In the genomic region with DNA sequence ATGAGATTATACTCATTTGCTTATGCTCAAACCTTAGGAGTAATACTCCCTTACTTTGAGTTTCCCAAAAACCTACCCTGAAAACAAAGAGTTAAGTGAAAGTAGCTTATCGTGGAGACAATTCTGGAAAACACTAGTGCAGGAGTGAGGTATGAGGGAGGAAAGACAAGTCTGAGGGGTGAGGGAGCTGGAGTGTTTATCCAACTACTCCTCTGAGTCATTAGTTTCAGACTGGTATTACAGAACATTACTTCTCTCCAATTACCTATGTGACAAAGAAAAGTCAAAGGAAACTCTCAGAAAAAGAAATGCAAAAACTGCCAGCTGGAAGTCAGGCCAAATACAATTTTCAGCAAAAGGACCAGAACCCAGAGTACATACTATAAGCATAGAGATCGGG, we compare ENCODE assay signal across 29 cellular contexts.
"Had no signal": no experiment of that assay in that cellular context is flagged by ENCODE, and none has a peak within 500 bp of the region (broad histone marks: within the 10 kb centered on the region; RNA-seq: fewer than 3 reads in every experiment).

No MANE protein-coding gene starts in this region.

- H3K36me3 Mint-ChIP-seq: activated naive CD4-positive, alpha-beta T cell treated with anti-CD3 and anti-CD28 coated beads, Interleukin-2, amount 50 U/mL, for 24 hours; activated naive CD8-positive, alpha-beta T cell treated with anti-CD3 and anti-CD28 coated beads, Interleukin-2, amount 10 ng/mL, durations not matched to agents 7 days and 5 days; T-cell had no signal

- H3K4me3 Mint-ChIP-seq: activated CD8-positive, alpha-beta T cell treated with anti-CD3 and anti-CD28 coated beads for 36 hours; activated naive CD4-positive, alpha-beta T cell treated with anti-CD3 and anti-CD28 coated beads, Interleukin-2, amount 50 U/mL, for 24 hours; activated naive CD8-positive, alpha-beta T cell treated with anti-CD3 and anti-CD28 coated beads, Interleukin-2, amount 10 ng/mL, durations not matched to agents 7 days and 5 days; activated T-cell treated with anti-CD3 and anti-CD28 coated beads, Interleukin-2, amount 50 U/mL, for 72 hours; activated T-helper 17 cell treated with anti-CD3 and anti-CD28 coated beads, Interleukin-2, amount 50 U/mL, for 72 hours; T-cell; T-helper 17 cell had no signal

- H3K27ac Mint-ChIP-seq: activated CD8-positive, alpha-beta T cell treated with anti-CD3 and anti-CD28 coated beads for 36 hours; activated naive CD4-positive, alpha-beta T cell treated with anti-CD3 and anti-CD28 coated beads, Interleukin-2, amount 50 U/mL, for 24 hours; activated naive CD8-positive, alpha-beta T cell treated with anti-CD3 and anti-CD28 coated beads, Interleukin-2, amount 10 ng/mL, durations not matched to agents 7 days and 5 days; activated T-cell treated with anti-CD3 and anti-CD28 coated beads, Interleukin-2, amount 50 U/mL, for 72 hours; activated T-helper 17 cell treated with anti-CD3 and anti-CD28 coated beads, Interleukin-2, amount 50 U/mL, for 72 hours; T-cell; T-helper 17 cell had no signal

- H2AFZ ChIP-seq: PC-9 had no signal

- H3K4me2 ChIP-seq: PC-9 had no signal

- H3K4me1 ChIP-seq: ascending aorta had no signal

- FAIRE-seq: RCC 7860 had no signal

- H3K36me3 ChIP-seq: ascending aorta had no signal

- H3K27me3 ChIP-seq: ascending aorta had no signal

- H3K27me3 Mint-ChIP-seq: activated CD8-positive, alpha-beta T cell treated with anti-CD3 and anti-CD28 coated beads for 36 hours; activated naive CD8-positive, alpha-beta T cell treated with anti-CD3 and anti-CD28 coated beads, Interleukin-2, amount 10 ng/mL, durations not matched to agents 7 days and 5 days; activated T-helper 17 cell treated with anti-CD3 and anti-CD28 coated beads, Interleukin-2, amount 50 U/mL, for 72 hours; T-helper 17 cell had no signal

- H3K9me3 Mint-ChIP-seq: activated CD8-positive, alpha-beta T cell treated with anti-CD3 and anti-CD28 coated beads for 36 hours; activated naive CD4-positive, alpha-beta T cell treated with anti-CD3 and anti-CD28 coated beads, Interleukin-2, amount 50 U/mL, for 24 hours; activated naive CD8-positive, alpha-beta T cell treated with anti-CD3 and anti-CD28 coated beads, Interleukin-2, amount 10 ng/mL, durations not matched to agents 7 days and 5 days; activated T-cell treated with anti-CD3 and anti-CD28 coated beads, Interleukin-2, amount 50 U/mL, for 72 hours; activated T-helper 17 cell treated with anti-CD3 and anti-CD28 coated beads, Interleukin-2, amount 50 U/mL, for 72 hours had no signal

- H3K27ac ChIP-seq: ascending aorta, PC-9, RWPE1, VCaP had no signal

- H3K9me3 ChIP-seq: ascending aorta had no signal

- ATAC-seq: activated CD8-positive, alpha-beta T cell treated with anti-CD3 and anti-CD28 coated beads for 36 hours; activated T-cell treated with anti-CD3 and anti-CD28 coated beads, Interleukin-2, amount 50 U/mL, for 72 hours; activated T-helper 17 cell treated with anti-CD3 and anti-CD28 coated beads, Interleukin-2, amount 50 U/mL, for 72 hours; Right ventricle myocardium inferior; SK-N-SH treated with all-trans-retinoic acid at 6 μM for 48 hours; T-cell; T-helper 17 cell had no signal

- H3K4me3 ChIP-seq: ascending aorta, PC-9 had no signal

- H3K4me1 Mint-ChIP-seq: activated naive CD4-positive, alpha-beta T cell treated with anti-CD3 and anti-CD28 coated beads, Interleukin-2, amount 50 U/mL, for 24 hours; activated naive CD8-positive, alpha-beta T cell treated with anti-CD3 and anti-CD28 coated beads, Interleukin-2, amount 10 ng/mL, durations not matched to agents 7 days and 5 days; activated T-helper 17 cell treated with anti-CD3 and anti-CD28 coated beads, Interleukin-2, amount 50 U/mL, for 72 hours; T-cell; T-helper 17 cell had no signal

- DNase-seq: activated CD4-positive, alpha-beta T cell treated with anti-CD3 and anti-CD28 coated beads for 1 hour; activated CD4-positive, alpha-beta T cell treated with anti-CD3 and anti-CD28 coated beads, Interleukin-2, amount 50 U/mL, for 4 hours; activated CD4-positive, CD25-positive, alpha-beta regulatory T cell; activated gamma-delta T cell; activated naive CD4-positive, alpha-beta T cell treated with Interleukin-2 at 50 U/mL for 16 hours; activated naive CD8-positive, alpha-beta T cell treated with anti-CD3 and anti-CD28 coated beads, Interleukin-2, amount 10 ng/mL, durations not matched to agents 7 days and 5 days; activated T-cell treated with anti-CD3 and anti-CD28 coated beads, Interleukin-2, amount 50 U/mL, for 1 hour; activated T-cell treated with anti-CD3 and anti-CD28 coated beads, Interleukin-2, amount 50 U/mL, for 72 hours; amygdala; NCI-H1105 treated with DMSO at 0.1 percent for 48 hours; NCI-H1436; NCI-H1694; NCI-H1930; NCI-H2081 treated with DMSO at 0.1 percent for 48 hours; NCI-H2171; NCI-H510A; PC-9; SIG-M5; T-cell; T-helper 17 cell had no signal
